ENCODE assay signal across 8 cellular contexts in genomic region chr12:75908961-75909699, GRCh38.
A peak's percentile ranks its signal among the peaks of the same experiment; 100 is the strongest.
DNase-seq lines count a peak whose midpoint lies in the region; ATAC-seq and TF ChIP-seq lines count a peak whose summit lies in the region.

No MANE protein-coding gene starts in this region.

- no peak overlapping the region for H3K4me3 ChIP-seq in gastroesophageal sphincter

- no peaks in the 10 kb centered on the region for H3K36me3 ChIP-seq in gastroesophageal sphincter

- CTCF ChIA-PET in RWPE1 (lab: Yijun Ruan, JAX): interaction anchor here (0.5 to 0.6 kb wide), 3 partner anchors 9 to 229 kb away, joined by 3 to 4 read pairs (median 3); no protein-coding TSS in a partner anchor

- 0 to 8% methylated on average over 1 to 2 of the region's 2 CpGs for WGBS in gastroesophageal sphincter (ENCODE audit: low coverage in 1 of 2), 2 donors

- peak; percentile 47 for DNase-seq in EL
- DNase-seq in RWPE1 (ENCODE audit: low spot score): peak; percentile 8
- DNase-seq in pulmonary artery endothelial cell (ENCODE audit: low read depth, low spot score): peak; percentile 85
- DNase-seq in mesenteric fat pad (ENCODE audit: low spot score): no peak
- no peak for DNase-seq in activated T-cell treated with anti-CD3 and anti-CD28 coated beads, Interleukin-2, amount 50 U/mL, for 48 hours

- TF ChIP-seq POLR2A in gastroesophageal sphincter (IDR thresholded peaks at IDR 0.05): no peak

- POLR2A ChIA-PET in RWPE1 (lab: Yijun Ruan, JAX; ENCODE audit: low non-redundant PET): interaction anchor here (0.5 kb wide), 1 partner anchor 44 kb away, joined by 3 read pairs; no protein-coding TSS in a partner anchor

- TF ChIP-seq CTCF in RWPE1 (conservative IDR thresholded peaks at IDR 0.05; ENCODE audit: low read depth): no peak
- TF ChIP-seq CTCF in gastroesophageal sphincter (IDR thresholded peaks at IDR 0.05): no peak

- TF ChIP-seq EP300 in gastroesophageal sphincter (IDR thresholded peaks at IDR 0.05): no peak

- H3K27me3 ChIP-seq in gastroesophageal sphincter: no peaks in the 10 kb centered on the region

- ATAC-seq in gastroesophageal sphincter (peak; percentile 64), HG03439 (IDR thresholded peaks at IDR 0.05; ENCODE audit: unreplicated experiment) (no peak), GM18511 (IDR thresholded peaks at IDR 0.05; ENCODE audit: unreplicated experiment) (no peak)

- peaks cover 0 to 22% (median 14%) of the 10 kb centered on the region in 3 donors for H3K4me1 ChIP-seq in gastroesophageal sphincter

- H3K9me3 ChIP-seq in gastroesophageal sphincter: no peaks in the 10 kb centered on the region

- H3K27ac ChIP-seq in RWPE1 (peak overlapping the region; percentile 67), gastroesophageal sphincter (peak overlapping the region; percentile 7 to 65 (median 46))

Comparison
In these comparisons a context has a peak if more than half of its experiments do, and no peak if none do; other contexts are left out.
1. DNase-seq: peak in EL (single experiment), RWPE1 (single experiment) and pulmonary artery endothelial cell (single experiment); none in mesenteric fat pad (single experiment) and activated T-cell treated with anti-CD3 and anti-CD28 coated beads, Interleukin-2, amount 50 U/mL, for 48 hours (0 of 2).